8 cellular contexts compared by ENCODE assay signal in genomic region chr12:26691234-26691970, GRCh38.
A peak's percentile ranks its signal among the peaks of the same experiment; 100 is the strongest.
DNase-seq lines count a peak whose midpoint lies in the region; ATAC-seq and TF ChIP-seq lines count a peak whose summit lies in the region.

No MANE protein-coding gene starts in this region.

- H3K36me3 ChIP-seq in HAP-1 (replicated peaks): 0 out of 2 replicates have a peak, but pooled peaks cover 3% of the 10 kb centered on the region
- H3K36me3 ChIP-seq in PC-9 (ENCODE audit: low read depth): no peaks in the 10 kb centered on the region

- TF ChIP-seq CTCF in PC-9 (conservative IDR thresholded peaks at IDR 0.05): no peak
- TF ChIP-seq CTCF in fibroblast of mammary gland (conservative IDR thresholded peaks at IDR 0.05; ENCODE audit: control insufficient read depth, insufficient read depth, low read depth, low read length): no peak

- in situ Hi-C loops in HAP-1 (cut with MboI; ENCODE audit: low sequenced_read_pairs): no loop called here

- no peak overlapping the region for H3K4me3 ChIP-seq in HAP-1
- peak overlapping the region; percentile 6; the same call in 1 of the 2 replicates for H3K4me3 ChIP-seq in PC-9
- no peak overlapping the region for H3K4me3 ChIP-seq in fibroblast of mammary gland (ENCODE audit: control insufficient read depth, low read depth, low read length)

- ATAC-seq in HG02642 (IDR thresholded peaks at IDR 0.05; ENCODE audit: poor library complexity, unreplicated experiment) (no peak), HG03439 (IDR thresholded peaks at IDR 0.05; ENCODE audit: unreplicated experiment) (no peak)

- DNase-seq in HAP-1 (ENCODE audit: low spot score in 2 of 2): peak; percentile 59 to 74
- peak; percentile 69 to 88 for DNase-seq in PC-9
- DNase-seq in fibroblast of mammary gland (ENCODE audit: low read depth): peak; percentile 96
- peak; percentile 59 for DNase-seq in putamen (ENCODE audit: low spot score)
- DNase-seq in GM19240 (ENCODE audit: insufficient read length, low spot score): no peak
- DNase-seq in stimulated activated naive CD4-positive, alpha-beta T cell treated with Interleukin-2 at 50 U/mL for 16 hours (lab: John Stamatoyannopoulos, UW): no peak

- peak overlapping the region; percentile 44 for H3K27ac ChIP-seq in PC-9

- POLR2A ChIA-PET in PC-9 (lab: Charles Lee; ENCODE audit: unreplicated experiment): interaction anchor here (0.6 kb wide), 1 partner anchor 30 kb away, joined by 6 read pairs; no protein-coding TSS in a partner anchor

- intact Hi-C loops in PC-9 (cut with micrococcal nuclease; ENCODE audit: unreplicated experiment): loop anchor here (5.0 to 10.0 kb wide), 3 partner anchors 657 to 1697 kb away; partner anchors contain the start of gene KRAS

- no peaks in the 10 kb centered on the region for H3K79me2 ChIP-seq in PC-9 (ENCODE audit: low read depth)

- H3K27me3 ChIP-seq in HAP-1 (ENCODE audit: low read depth) (no peaks in the 10 kb centered on the region), PC-9 (ENCODE audit: insufficient read depth, low read depth) (no peaks in the 10 kb centered on the region)

- 0 out of 2 replicates have a peak, but pooled peaks cover 5% of the 10 kb centered on the region for H3F3A ChIP-seq in PC-9 (ENCODE audit: insufficient read depth, low read depth)

- H3K4me1 ChIP-seq in HAP-1 (peaks cover 39% of the 10 kb centered on the region), PC-9 (replicated peaks; ENCODE audit: insufficient read depth) (peaks cover 16% of the 10 kb centered on the region)

- no TSS peak for BruUV-seq in PC-9 (replicated peaks; lab: Mats Ljungman, UMichigan)

- H4K20me1 ChIP-seq in PC-9 (ENCODE audit: insufficient read depth): no peaks in the 10 kb centered on the region

- H3K9me2 ChIP-seq in PC-9 (ENCODE audit: insufficient read depth): no peaks in the 10 kb centered on the region

- CTCF ChIA-PET in PC-9 (lab: Charles Lee): interaction anchor here (0.6 to 0.7 kb wide), 2 partner anchors 322 to 578 kb away, joined by 3 read pairs; no protein-coding TSS in a partner anchor

- peak overlapping the region; percentile 61 for H3K4me2 ChIP-seq in PC-9

- peak overlapping the region; percentile 41 for H2AFZ ChIP-seq in PC-9

- no peaks in the 10 kb centered on the region for H3K9me3 ChIP-seq in HAP-1
- no peaks in the 10 kb centered on the region for H3K9me3 ChIP-seq in PC-9 (ENCODE audit: insufficient read depth, low read depth)

Comparison
In these comparisons a context has a peak if more than half of its experiments do, and no peak if none do; other contexts are left out.
1. DNase-seq: peak in HAP-1 (2 of 2), PC-9 (2 of 2), fibroblast of mammary gland (single experiment) and putamen (single experiment); none in GM19240 (single experiment) and stimulated activated naive CD4-positive, alpha-beta T cell treated with Interleukin-2 at 50 U/mL for 16 hours (single experiment).